ENCODE assay signal across 6 cellular contexts in the genomic region with DNA sequence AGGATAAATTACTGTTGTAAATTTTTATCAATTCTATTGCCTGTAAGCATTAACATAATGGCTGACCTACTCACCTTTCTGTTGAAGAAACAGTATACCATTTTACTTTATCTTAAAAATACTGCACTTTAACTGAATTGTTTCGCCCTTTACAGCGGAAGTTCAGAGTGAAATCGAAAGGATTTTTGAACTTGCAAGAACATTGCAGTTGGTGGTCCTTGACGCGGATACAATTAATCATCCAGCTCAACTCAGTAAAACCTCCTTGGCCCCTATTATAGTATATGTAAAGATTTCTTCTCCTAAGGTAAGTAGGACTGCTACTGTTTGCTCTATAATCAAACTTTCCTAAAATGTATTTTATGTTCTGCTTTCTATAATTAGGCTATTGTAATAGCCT.
"Had no signal": no experiment of that assay in that cellular context is flagged by ENCODE, and none has a peak within 500 bp of the region (broad histone marks: within the 10 kb centered on the region; RNA-seq: fewer than 3 reads in every experiment).

No MANE protein-coding gene starts in this region.

- H3K27ac ChIP-seq: HL-60 had no signal

- ATAC-seq: GM23338, HepG2, K562 had no signal

- H3K4me3 Mint-ChIP-seq: GM23338, H9 had no signal

- H2AFZ ChIP-seq: GM23338 had no signal

- H3K4me2 ChIP-seq: GM23338 had no signal

- H3K27ac Mint-ChIP-seq: GM23338, H9 had no signal

- H3K4me1 Mint-ChIP-seq: GM23338, H9 had no signal

- H3K4me3 ChIP-seq: GM23338, K562 had no signal

- DNase-seq: H9, HCEC 1CT had no signal
